In genomic region chr13:72346716-72347115, GRCh38 we compare ENCODE assay signal across 27 cellular contexts.
"Had no signal": no experiment of that assay in that cellular context is flagged by ENCODE, and none has a peak within 500 bp of the region (broad histone marks: within the 10 kb centered on the region; RNA-seq: fewer than 3 reads in every experiment).

No MANE protein-coding gene starts in this region.

- DNase-seq: colonic mucosa; cortex of kidney; effector CD8-positive, alpha-beta T cell; effector memory CD8-positive, alpha-beta T cell; endodermal cell; erythroblast; esophagus squamous epithelium; foreskin fibroblast; foreskin melanocyte; gastrocnemius medialis; glutamatergic neuron; head of caudate nucleus; heart right ventricle; hippocampal formation; left cardiac atrium; left lung; left ventricle myocardium superior; lower lobe of right lung; mesenchymal stem cell; mucosa of descending colon; naive B cell had no signal

- H3K4me3 Mint-ChIP-seq: dendritic cell treated with granulocyte-macrophage colony-stimulating factor and Interleukin-4, amounts not matched to agents 40 ng/mL and 50 ng/mL, for 4 days; effector memory CD8-positive, alpha-beta T cell; endodermal cell; mesothelial cell of epicardium; naive B cell had no signal

- H3K4me3 ChIP-seq: colonic mucosa, esophagus squamous epithelium, gastrocnemius medialis, heart right ventricle, left lung, lower lobe of right lung, mucosa of descending colon had no signal

- H3K36me3 Mint-ChIP-seq: naive B cell had no signal

- H3K27ac ChIP-seq: colonic mucosa, epithelial cell of prostate, esophagus squamous epithelium, gastrocnemius medialis, heart right ventricle, left lung, lower lobe of right lung had no signal

- H3K4me1 ChIP-seq: colonic mucosa, esophagus squamous epithelium, gastrocnemius medialis, heart right ventricle, left lung, lower lobe of right lung had no signal

- H3K27ac Mint-ChIP-seq: dendritic cell treated with granulocyte-macrophage colony-stimulating factor and Interleukin-4, amounts not matched to agents 40 ng/mL and 50 ng/mL, for 4 days; effector memory CD8-positive, alpha-beta T cell; endodermal cell; mesothelial cell of epicardium; naive B cell had no signal

- ATAC-seq: effector memory CD8-positive, alpha-beta T cell; esophagus mucosa; gastrocnemius medialis; heart right ventricle; left cardiac atrium; left lung; left ventricle myocardium superior; lower lobe of right lung; mucosa of descending colon had no signal

- H3K27me3 ChIP-seq: colonic mucosa, esophagus squamous epithelium, gastrocnemius medialis, heart right ventricle, left lung had no signal

- H3K9me3 ChIP-seq: colonic mucosa, esophagus squamous epithelium, gastrocnemius medialis, left lung, lower lobe of right lung, mucosa of descending colon had no signal

- H3K27me3 Mint-ChIP-seq: dendritic cell treated with granulocyte-macrophage colony-stimulating factor and Interleukin-4, amounts not matched to agents 40 ng/mL and 50 ng/mL, for 4 days; effector memory CD8-positive, alpha-beta T cell; naive B cell had no signal

- H3K4me1 Mint-ChIP-seq: endodermal cell, naive B cell had no signal

- FAIRE-seq: islet of Langerhans, keratinocyte had no signal

- H3K36me3 ChIP-seq: colonic mucosa, esophagus squamous epithelium, gastrocnemius medialis, heart right ventricle, left lung, lower lobe of right lung had no signal
